Comparison of ENCODE assay signal across 9 cellular contexts in the genomic region with DNA sequence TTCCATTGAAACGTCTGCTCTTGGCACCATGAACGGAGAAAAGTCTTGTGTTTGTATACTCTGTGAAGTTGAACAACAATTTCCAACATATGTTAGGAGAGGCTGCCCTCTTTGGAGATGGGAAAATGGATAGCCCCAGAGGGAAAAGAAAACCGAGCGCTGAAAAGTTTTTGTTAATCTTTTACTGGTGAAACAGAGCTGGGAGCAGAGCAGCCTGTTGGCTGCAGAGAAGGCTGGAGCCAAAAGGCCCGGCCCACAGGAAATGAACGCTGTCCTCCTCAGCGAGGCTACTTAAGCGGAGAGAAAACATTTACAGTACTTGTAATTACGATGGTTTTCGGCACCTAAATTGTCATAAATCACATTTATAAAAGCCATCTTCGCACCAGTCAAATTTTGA.
DNase-seq lines count a peak whose midpoint lies in the region; ATAC-seq, FAIRE-seq and TF ChIP-seq lines count a peak whose summit lies in the region.
"Had no signal": no experiment of that assay in that cellular context is flagged by ENCODE, and none has a peak within 500 bp of the region (broad histone marks: within the 10 kb centered on the region; RNA-seq: fewer than 3 reads in every experiment).

No MANE protein-coding gene starts in this region.

- intact Hi-C loops in lower leg skin (cut with DNase I; ENCODE audit: low total_unique reads): no loop called here

- H3K4me3 ChIP-seq in fibroblast of mammary gland (ENCODE audit: control insufficient read depth, low read depth, low read length) (no peak overlapping the region), lower leg skin (ENCODE audit: low read depth, poor library complexity, severe bottlenecking) (no peak overlapping the region)
- H3K4me3 ChIP-seq: PC-9 had no signal

- 5 to 9% methylated on average over 11 of the region's 11 CpGs for WGBS in lower leg skin, 2 donors

- no peak for TF ChIP-seq CTCF in fibroblast of mammary gland (conservative IDR thresholded peaks at IDR 0.05; ENCODE audit: control insufficient read depth, insufficient read depth, low read depth, low read length)
- no peak for TF ChIP-seq CTCF in omental fat pad (IDR thresholded peaks at IDR 0.05)
- no peak for TF ChIP-seq CTCF in lower leg skin (IDR thresholded peaks at IDR 0.05)

- TF ChIP-seq POLR2A in lower leg skin (IDR thresholded peaks at IDR 0.05) (no peak), H54 (IDR thresholded peaks at IDR 0.05; ENCODE audit: low read depth, low read length) (no peak)

- no peak for FAIRE-seq in H54 (lab: Jason Lieb, UNC)

- ATAC-seq in omental fat pad (ENCODE audit: low FRiP score) (peak; percentile 81), HG02870 (IDR thresholded peaks at IDR 0.05; ENCODE audit: unreplicated experiment) (no peak)

- peak; percentile 60 for DNase-seq in Daoy (ENCODE audit: low read depth)
- DNase-seq in NCI-H748 treated with DMSO at 0.1 percent for 48 hours (lab: John Stamatoyannopoulos, UW): peak; percentile 29
- DNase-seq in fibroblast of mammary gland (ENCODE audit: low read depth): peak; percentile 82
- DNase-seq in omental fat pad (ENCODE audit: low spot score): no peak
- DNase-seq in lower leg skin (ENCODE audit: low spot score in 2 of 2): no peak
- DNase-seq in H54 (ENCODE audit: insufficient read length, low spot score): no peak
- DNase-seq in NCI-H187 (lab: John Stamatoyannopoulos, UW): no peak

Comparison
In these comparisons a context has a peak if more than half of its experiments do, and no peak if none do; other contexts are left out.
1. DNase-seq: peak in Daoy (single experiment), NCI-H748 treated with DMSO at 0.1 percent for 48 hours (single experiment) and fibroblast of mammary gland (single experiment); none in omental fat pad (single experiment), lower leg skin (0 of 2), H54 (single experiment) and NCI-H187 (0 of 2).